Comparison of ENCODE assay signal across 8 cellular contexts in the genomic region with DNA sequence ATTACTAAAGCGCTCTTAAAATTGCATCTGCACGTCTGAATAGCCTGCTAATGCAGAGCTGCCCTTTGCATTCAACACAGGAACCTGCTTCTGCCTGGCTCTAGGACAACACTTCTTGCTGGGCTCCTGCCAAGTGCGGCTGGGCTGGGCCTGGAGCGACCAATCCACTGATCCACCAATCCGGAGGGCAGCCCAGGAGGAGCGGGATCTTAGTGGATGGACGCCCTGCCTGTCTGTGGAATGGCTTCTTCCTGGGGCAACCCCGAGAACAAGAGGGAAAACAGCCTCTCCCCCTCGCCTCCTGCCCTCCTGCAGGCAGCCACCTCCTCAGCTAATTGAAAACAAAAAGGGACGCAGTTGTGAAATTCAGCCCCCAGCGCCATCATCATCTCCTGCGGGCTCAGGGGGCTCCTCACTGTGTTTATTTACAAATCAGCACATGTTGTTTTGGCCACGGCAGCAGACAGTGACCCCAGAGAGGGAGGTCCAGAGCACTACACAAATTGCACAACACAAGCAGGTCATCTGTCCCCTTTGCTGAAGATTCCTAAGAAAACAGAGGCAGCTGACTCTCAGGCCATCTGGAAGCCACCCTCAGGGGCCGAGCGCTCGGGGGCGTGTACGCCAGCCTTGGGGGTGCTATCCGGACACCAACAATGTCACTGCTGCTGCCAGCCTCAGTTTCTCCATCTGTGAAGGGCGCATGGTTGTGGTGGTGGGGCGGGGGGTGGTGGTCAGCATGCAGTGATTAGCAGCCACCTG.
DNase-seq lines count a peak whose midpoint lies in the region; ATAC-seq lines count a peak whose summit lies in the region.

No MANE protein-coding gene starts in this region.

- peak overlapping the region; percentile 38 for H3K9ac ChIP-seq in iPS-18a (ENCODE audit: low read length)

- peak; percentile 78 for DNase-seq in GM04504 (ENCODE audit: low read depth)
- peak; percentile 96 for DNase-seq in NCI-H510A treated with DMSO at 0.1 percent for 48 hours (lab: John Stamatoyannopoulos, UW)
- DNase-seq in cerebellar cortex (ENCODE audit: low spot score) = peak; percentile 98
- DNase-seq in retina = peak; percentile 96

- no peak for ATAC-seq in HG03565 (IDR thresholded peaks at IDR 0.05; ENCODE audit: unreplicated experiment)
- ATAC-seq in GM18498 (IDR thresholded peaks at IDR 0.05; ENCODE audit: unreplicated experiment) = no peak
- ATAC-seq in GM18907 (IDR thresholded peaks at IDR 0.05; ENCODE audit: unreplicated experiment) = no peak

- H3K36me3 ChIP-seq in iPS-18a (ENCODE audit: control insufficient read depth, low read depth, low read length) = no peaks in the 10 kb centered on the region

- no peak overlapping the region for H3K27ac ChIP-seq in iPS-18a (ENCODE audit: low read length)

- no peak overlapping the region for H3K4me3 ChIP-seq in iPS-18a (ENCODE audit: low read length)

- H3K27me3 ChIP-seq in iPS-18a (ENCODE audit: control insufficient read depth, insufficient read depth, low read length) = no peaks in the 10 kb centered on the region

- H3K9me3 ChIP-seq in iPS-18a (ENCODE audit: control insufficient read depth, low read depth, low read length) = no peaks in the 10 kb centered on the region

- peaks cover 35% of the 10 kb centered on the region for H3K4me1 ChIP-seq in iPS-18a (ENCODE audit: control insufficient read depth, low read depth, low read length)
